Comparison of ENCODE assay signal across 14 cellular contexts in the genomic region with DNA sequence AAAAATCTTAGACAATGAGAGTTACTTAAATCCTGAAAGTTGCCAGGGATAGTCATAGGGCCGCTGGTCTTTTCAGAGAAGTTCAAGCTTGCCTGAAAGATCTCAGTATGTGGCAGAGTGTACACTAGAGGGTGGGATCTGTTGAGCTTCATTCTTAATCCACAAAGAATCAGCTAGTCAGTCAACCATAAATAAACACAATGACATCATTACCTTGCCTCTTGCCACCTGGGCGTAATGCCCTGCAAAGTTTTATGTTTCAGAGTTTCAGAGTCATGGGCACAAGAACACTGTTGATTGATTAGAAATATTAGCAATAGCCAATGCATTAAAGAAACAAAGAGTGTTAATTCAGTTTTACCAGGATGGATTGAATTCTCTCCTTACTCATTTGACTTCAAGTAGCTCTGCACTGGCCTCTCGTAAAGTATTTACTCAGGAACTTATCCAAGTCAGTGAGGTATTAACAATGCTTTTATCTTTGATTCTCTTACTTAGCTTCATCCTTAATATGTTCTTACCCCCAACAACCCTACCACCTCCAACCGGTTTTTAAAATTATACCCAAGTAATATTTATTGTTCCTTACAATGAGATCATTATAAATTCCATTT. TPM values are rescaled to one million over a fixed set of nuclear protein-coding genes. Genes with fewer than 3 reads are reported as not detected.
DNase-seq lines count a peak whose midpoint lies in the region; ATAC-seq and TF ChIP-seq lines count a peak whose summit lies in the region.
"Had no signal": no experiment of that assay in that cellular context is flagged by ENCODE, and none has a peak within 500 bp of the region (broad histone marks: within the 10 kb centered on the region; RNA-seq: fewer than 3 reads in every experiment).

No MANE protein-coding gene starts in this region.

- H3K4me1 ChIP-seq in endocrine pancreas (ENCODE audit: control insufficient read depth, insufficient read depth, low read length) (no peaks in the 10 kb centered on the region), heart left ventricle (peaks cover 0 to 20% (median 6%) of the 10 kb centered on the region in 12 donors)

- DNase-seq in Calu3 (no peak), NCI-H446 treated with DMSO at 0.1 percent for 48 hours (lab: John Stamatoyannopoulos, UW) (peak; percentile 1), myocyte (ENCODE audit: low read depth) (peak; percentile 37), osteocyte (ENCODE audit: extremely low spot score, unreplicated experiment) (no peak), C1 segment of cervical spinal cord (lab: John Stamatoyannopoulos, UW) (no peak), heart left ventricle (no peak)
- DNase-seq: amniotic stem cell, endodermal cell, GF-D8, NCI-H1436 treated with DMSO at 0.1 percent for 48 hours, upper lobe of left lung had no signal

- peaks cover 48% of the 10 kb centered on the region for H3K4me1 Mint-ChIP-seq in Calu3 (ENCODE audit: low read depth, unreplicated experiment)
- H3K4me1 Mint-ChIP-seq in osteocyte (ENCODE audit: unreplicated experiment) = peaks cover 10% of the 10 kb centered on the region

- H3K27ac Mint-ChIP-seq in Calu3 (ENCODE audit: unreplicated experiment) = peak overlapping the region; percentile 80
- H3K27ac Mint-ChIP-seq in osteocyte (ENCODE audit: unreplicated experiment) = no peak overlapping the region
- H3K27ac Mint-ChIP-seq: endodermal cell had no signal

- H3K36me3 Mint-ChIP-seq in Calu3 (ENCODE audit: insufficient read depth, unreplicated experiment) (peaks cover 4% of the 10 kb centered on the region), osteocyte (ENCODE audit: unreplicated experiment) (no peaks in the 10 kb centered on the region)

- H3K4me3 ChIP-seq in endocrine pancreas (ENCODE audit: control insufficient read depth, insufficient read depth, low read length) (peak overlapping the region; percentile 14), heart left ventricle (no peak overlapping the region)
- H3K4me3 ChIP-seq: skin epidermis, upper lobe of left lung had no signal

- no peak overlapping the region for H3K9ac ChIP-seq in endocrine pancreas (ENCODE audit: control insufficient read depth, insufficient read depth, low read length)

- no peak for ATAC-seq in HG03280 (IDR thresholded peaks at IDR 0.05; ENCODE audit: unreplicated experiment)
- ATAC-seq in heart left ventricle = no peak

- TF ChIP-seq POLR2A in heart left ventricle (IDR thresholded peaks at IDR 0.05) = no peak

- H3K4me3 Mint-ChIP-seq in Calu3 (ENCODE audit: low read depth, unreplicated experiment) (peak overlapping the region; percentile 54), osteocyte (ENCODE audit: unreplicated experiment) (no peak overlapping the region)
- H3K4me3 Mint-ChIP-seq: endodermal cell had no signal

- BruUV-seq in Calu3 (replicated peaks; lab: Mats Ljungman, UMichigan) = no TSS peak

- H3K9me3 ChIP-seq in endocrine pancreas (ENCODE audit: control insufficient read depth, low read length) (no peaks in the 10 kb centered on the region), heart left ventricle (no peaks in the 10 kb centered on the region)
- H3K9me3 ChIP-seq: upper lobe of left lung had no signal

- CTCF ChIA-PET in Calu3 (lab: Charles Lee) = interaction anchor here (0.9 to 1.5 kb wide), 7 partner anchors 18 to 42 kb away, joined by 3 to 4 read pairs (median 3); no protein-coding TSS in a partner anchor

- H3K27ac ChIP-seq in heart left ventricle = no peak overlapping the region
- H3K27ac ChIP-seq: upper lobe of left lung had no signal

- intact Hi-C loops in Calu3 (cut with micrococcal nuclease; ENCODE audit: unreplicated experiment) (loop anchor here (5.0 kb wide), 1 partner anchor 40 kb away; no protein-coding TSS in a partner anchor), heart left ventricle (cut with DNase I) (no loop called here)

- TF ChIP-seq CTCF in Calu3 (IDR thresholded peaks at IDR 0.05; ENCODE audit: unreplicated experiment) (no peak), osteocyte (IDR thresholded peaks at IDR 0.05) (no peak), heart left ventricle (IDR thresholded peaks at IDR 0.05) (no peak)

- H3K27me3 Mint-ChIP-seq in Calu3 (ENCODE audit: unreplicated experiment) (no peaks in the 10 kb centered on the region), osteocyte (ENCODE audit: unreplicated experiment) (no peaks in the 10 kb centered on the region)

- H3K27me3 ChIP-seq in endocrine pancreas (ENCODE audit: control insufficient read depth, insufficient read depth, low read length) (no peaks in the 10 kb centered on the region), heart left ventricle (no peaks in the 10 kb centered on the region)
- H3K27me3 ChIP-seq: upper lobe of left lung had no signal

- H3K9me3 Mint-ChIP-seq in Calu3 (ENCODE audit: low read depth, unreplicated experiment) = no peaks in the 10 kb centered on the region
- H3K9me3 Mint-ChIP-seq in osteocyte (ENCODE audit: unreplicated experiment) = no peaks in the 10 kb centered on the region

- 71 to 81% (median 79%) methylated on average over 4 of the region's 4 CpGs for WGBS in heart left ventricle, 4 donors

- H3K36me3 ChIP-seq in endocrine pancreas (ENCODE audit: control insufficient read depth, insufficient read depth, low read length) (no peaks in the 10 kb centered on the region), heart left ventricle (no peaks in the 10 kb centered on the region)
- H3K36me3 ChIP-seq: upper lobe of left lung had no signal

RNA-seq across cellular contexts. Expression of a gene that starts 14.3 kb away (rescaled TPM):
- total RNA-seq in Calu3 (2022) = 458 and 526 TPM in 2 replicates
- 171 and 372 TPM in 2 replicates for total RNA-seq in myocyte
- polyA plus RNA-seq in myocyte (2012) = 245 TPM
- total RNA-seq in osteocyte = 193 and 237 TPM in 2 replicates
- total RNA-seq in heart left ventricle = 100 to 1,000 TPM in 3 of 9 donors, 10 to 100 TPM in 6; 29.4 to 139 (median 51.1) TPM
- polyA plus RNA-seq in heart left ventricle = 10 to 100 TPM; 52.7 to 89.9 TPM

Comparison
In these comparisons a context has a peak if more than half of its experiments do, and no peak if none do; other contexts are left out.
1. DNase-seq: peak in NCI-H446 treated with DMSO at 0.1 percent for 48 hours (single experiment) and myocyte (single experiment); none in Calu3 (single experiment), osteocyte (single experiment), C1 segment of cervical spinal cord (0 of 14) and heart left ventricle (0 of 5).